In genomic region chr4:123672987-123673386, GRCh38 we compare ENCODE assay signal across 15 cellular contexts.
DNase-seq lines count a peak whose midpoint lies in the region; ATAC-seq, FAIRE-seq and TF ChIP-seq lines count a peak whose summit lies in the region.
"Had no signal": no experiment of that assay in that cellular context is flagged by ENCODE, and none has a peak within 500 bp of the region (broad histone marks: within the 10 kb centered on the region; RNA-seq: fewer than 3 reads in every experiment).

No MANE protein-coding gene starts in this region.

- H3K9ac ChIP-seq in K562 (ENCODE audit: insufficient read depth in 1 of 2, low read depth in 2 of 2, low read length in 2 of 2): no peak overlapping the region

- FAIRE-seq in K562 (lab: Jason Lieb, UNC): no peak
- FAIRE-seq in D721Med (lab: Jason Lieb, UNC): no peak

- TF ChIP-seq POLR2A in K562 (conservative IDR thresholded peaks at IDR 0.05): no peak

- no peak for TF ChIP-seq RAD21 in K562 (CRISPR knock-in tag; conservative IDR thresholded peaks at IDR 0.05 in 1 of 2, IDR thresholded peaks at IDR 0.05 in 1 of 2)

- BruUV-seq in K562 (replicated peaks; lab: Mats Ljungman, UMichigan): no TSS peak

- no peaks in the 10 kb centered on the region for H3K9me3 ChIP-seq in K562 (replicated peaks; ENCODE audit: control insufficient read depth, insufficient read depth, low read depth, low read length)
- H3K9me3 ChIP-seq: Peyer's patch, right atrium auricular region, tibial artery had no signal

- POLR2A ChIA-PET in K562 (lab: Yijun Ruan, JAX): no interaction called here

- no peaks in the 10 kb centered on the region for H3K9me1 ChIP-seq in K562 (ENCODE audit: control insufficient read depth, insufficient read depth, low read length)

- no peak overlapping the region for H3K27ac ChIP-seq in K562 (ENCODE audit: extremely low read depth, low read depth, low read length)
- H3K27ac ChIP-seq: tibial artery, VCaP had no signal

- intact Hi-C loops in K562 (cut with micrococcal nuclease): loop anchor here (10.0 kb wide), 1 partner anchor 592 kb away; no protein-coding TSS in a partner anchor
- intact Hi-C loops in left colon (cut with DNase I, micrococcal nuclease): no loop called here
- intact Hi-C loops in sciatic nerve (cut with DNase I): no loop called here

- no peak overlapping the region for H2AFZ ChIP-seq in K562 (ENCODE audit: low read depth, low read length)

- WGBS in K562 (ENCODE audit: insufficient coverage, low coverage, missing lambda C conversion rate): 2% methylated on average over 3 of the region's 3 CpGs

- no peaks in the 10 kb centered on the region for H3K79me2 ChIP-seq in K562 (ENCODE audit: control insufficient read depth, insufficient read depth, low read length)

- peak; percentile 17 for DNase-seq in AG20443 (ENCODE audit: low spot score)
- DNase-seq in K562 (ENCODE audit: extremely low read depth in 1 of 4, low spot score in 3 of 4): no peak
- DNase-seq in left colon: no peak
- no peak for DNase-seq in D721Med (ENCODE audit: insufficient read length, low spot score)
- no peak for DNase-seq in SHP77 treated with DMSO at 0.1 percent for 48 hours (lab: John Stamatoyannopoulos, UW)
- no peak for DNase-seq in sciatic nerve (ENCODE audit: low spot score)
- DNase-seq in NCI-H2227 treated with DMSO at 0.1 percent for 48 hours (lab: John Stamatoyannopoulos, UW): no peak
- DNase-seq: CD8-positive, alpha-beta T cell; cerebellar nuclear complex; NCI-H2029; Peyer's patch; tibial artery had no signal

- no peak overlapping the region for H3K4me2 ChIP-seq in K562 (ENCODE audit: insufficient read depth, low read length)

- H3K4me3 ChIP-seq in K562: no peak overlapping the region
- H3K4me3 ChIP-seq: Peyer's patch, right atrium auricular region, tibial artery had no signal

- no peak for TF ChIP-seq EP300 in K562 (IDR thresholded peaks at IDR 0.05; ENCODE audit: low read length)

- ATAC-seq in HG03159 (IDR thresholded peaks at IDR 0.05; ENCODE audit: unreplicated experiment) (peak; percentile 39), K562 (no peak), left colon (peak; percentile 82), sciatic nerve (no peak)
- ATAC-seq: CD8-positive, alpha-beta T cell had no signal

- CTCF ChIA-PET in K562 (lab: Yijun Ruan, JAX; ENCODE audit: low intra/inter-chr PET ratio): no interaction called here

- H4K20me1 ChIP-seq in K562 (replicated peaks; ENCODE audit: control insufficient read depth, insufficient read depth, low read length): no peaks in the 10 kb centered on the region

- in situ Hi-C loops in K562 (cut with MboI): no loop called here

- TF ChIP-seq CTCF in K562 (IDR thresholded peaks at IDR 0.05 in 2 of 3, conservative IDR thresholded peaks at IDR 0.05 in 1 of 3; ENCODE audit: insufficient read depth in 2 of 3, low read depth in 1 of 3, low read length in 3 of 3): no peak
- no peak for TF ChIP-seq CTCF in D721Med (IDR thresholded peaks at IDR 0.05; ENCODE audit: insufficient read depth, missing control alignments)

- H3K27me3 ChIP-seq in K562 (ENCODE audit: control insufficient read depth in 2 of 2, insufficient read depth in 2 of 2, low read length in 2 of 2): no peaks in the 10 kb centered on the region
- H3K27me3 ChIP-seq: Peyer's patch, right atrium auricular region, tibial artery had no signal

- no peaks in the 10 kb centered on the region for H3K36me3 ChIP-seq in K562 (ENCODE audit: control insufficient read depth, insufficient read depth, low read length)
- H3K36me3 ChIP-seq: Peyer's patch, right atrium auricular region, tibial artery had no signal

- no peaks in the 10 kb centered on the region for H3K4me1 ChIP-seq in K562 (replicated peaks in 1 of 2; ENCODE audit: control insufficient read depth in 2 of 2, insufficient read depth in 2 of 2, low read length in 2 of 2)
- H3K4me1 ChIP-seq: right atrium auricular region had no signal

TF ChIP-seq in K562, 482 proteins besides CTCF, POLR2A, EP300 and RAD21:
- TF ChIP-seq CEBPG (CRISPR knock-in tag; IDR thresholded peaks at IDR 0.05) (no peak), CEBPG (tag; conservative IDR thresholded peaks at IDR 0.05 in 1 of 2, IDR thresholded peaks at IDR 0.05 in 1 of 2) (peak; percentile 15 to 60; a peak in 2 of 4 replicates), MXD1 (CRISPR knock-in tag; IDR thresholded peaks at IDR 0.05; ENCODE audit: borderline replicate concordance, poor library complexity, severe bottlenecking) (no peak), ZMIZ1 (IDR thresholded peaks at IDR 0.05; ENCODE audit: low read depth in 2 of 2, low read length in 2 of 2) (no peak), CBX2 (IDR thresholded peaks at IDR 0.05; ENCODE audit: insufficient read depth, low read length, poor library complexity, severe bottlenecking) (no peak), CREM (IDR thresholded peaks at IDR 0.05; ENCODE audit: low read depth) (no peak), ZBTB26 (CRISPR knock-in tag; IDR thresholded peaks at IDR 0.05) (no peak), ZNF717 (CRISPR knock-in tag; IDR thresholded peaks at IDR 0.05) (no peak)
TF ChIP-seq in K562: peak in this region for 1.

Comparison
In these comparisons a context has a peak if more than half of its experiments do, and no peak if none do; other contexts are left out.
1. ATAC-seq: peak in HG03159 (single experiment) and left colon (single experiment); none in K562 (single experiment) and sciatic nerve (single experiment).